26 cellular contexts compared by ENCODE assay signal in genomic region chr13:113895436-113895835, GRCh38.
"Had no signal": no experiment of that assay in that cellular context is flagged by ENCODE, and none has a peak within 500 bp of the region (broad histone marks: within the 10 kb centered on the region; RNA-seq: fewer than 3 reads in every experiment).

No MANE protein-coding gene starts in this region.

- H3K9me3 ChIP-seq: gastroesophageal sphincter, mucosa of descending colon, sigmoid colon had no signal

- FAIRE-seq: islet of Langerhans had no signal

- H3K36me3 Mint-ChIP-seq: activated naive CD4-positive, alpha-beta T cell treated with anti-CD3 and anti-CD28 coated beads, Interleukin-2, amount 10 ng/mL, durations not matched to agents 7 days and 5 days; brain; naive B cell had no signal

- H3K36me3 ChIP-seq: gastroesophageal sphincter, heart left ventricle, sigmoid colon, tibial artery had no signal

- H3K27me3 ChIP-seq: gastroesophageal sphincter, heart left ventricle, sigmoid colon, tibial artery had no signal

- H3K27ac ChIP-seq: heart left ventricle, sigmoid colon, tibial artery had no signal

- H3K27ac Mint-ChIP-seq: activated B cell treated with CpG ODN at 0.5 μM for 24 hours; activated CD4-positive, alpha-beta T cell treated with anti-CD3 and anti-CD28 coated beads for 36 hours; activated naive CD4-positive, alpha-beta T cell treated with anti-CD3 and anti-CD28 coated beads, Interleukin-2, amount 10 ng/mL, durations not matched to agents 7 days and 5 days; activated T-cell treated with anti-CD3 and anti-CD28 coated beads, Interleukin-2, amount 50 U/mL, for 72 hours; brain; memory B cell; naive B cell; T-helper 17 cell had no signal

- DNase-seq: activated B cell treated with CpG ODN at 0.5 μM for 24 hours; activated CD4-positive, alpha-beta T cell treated with anti-CD3 and anti-CD28 coated beads for 36 hours; activated CD4-positive, alpha-beta T cell treated with anti-CD3 and anti-CD28 coated beads, Interleukin-2, amount 50 U/mL, for 4 hours; activated effector memory CD4-positive, alpha-beta T cell treated with anti-CD3 and anti-CD28 coated beads, Interleukin-2, amount 50 U/mL, for 16 hours; activated naive CD4-positive, alpha-beta T cell treated with anti-CD3 and anti-CD28 coated beads, Interleukin-2, amount 10 ng/mL, durations not matched to agents 7 days and 5 days; activated T-cell treated with anti-CD3 and anti-CD28 coated beads, Interleukin-2, amount 50 U/mL, for 72 hours; caudate nucleus; dermis blood vessel endothelial cell; effector CD8-positive, alpha-beta T cell; heart left ventricle; left cardiac atrium; mucosa of descending colon; naive B cell; nucleus accumbens; retina; sigmoid colon; stimulated activated CD4-positive, alpha-beta T cell treated with anti-CD3 and anti-CD28 coated beads, Interleukin-4, amount 100 ng/mL, for 24 hours; stimulated activated naive CD8-positive, alpha-beta T cell treated with anti-CD3 and anti-CD28 coated beads, Interleukin-15, Interleukin-2, amounts not matched to agents 100 U/mL and 50 U/mL, for 24 hours; substantia nigra; SW 1271; T-helper 17 cell; tibial artery had no signal

- H3K9me3 Mint-ChIP-seq: activated naive CD4-positive, alpha-beta T cell treated with anti-CD3 and anti-CD28 coated beads, Interleukin-2, amount 10 ng/mL, durations not matched to agents 7 days and 5 days; activated T-cell treated with anti-CD3 and anti-CD28 coated beads, Interleukin-2, amount 50 U/mL, for 72 hours; memory B cell had no signal

- H3K4me1 ChIP-seq: sigmoid colon had no signal

- H3K4me3 Mint-ChIP-seq: activated B cell treated with CpG ODN at 0.5 μM for 24 hours; activated CD4-positive, alpha-beta T cell treated with anti-CD3 and anti-CD28 coated beads for 36 hours; activated naive CD4-positive, alpha-beta T cell treated with anti-CD3 and anti-CD28 coated beads, Interleukin-2, amount 10 ng/mL, durations not matched to agents 7 days and 5 days; activated T-cell treated with anti-CD3 and anti-CD28 coated beads, Interleukin-2, amount 50 U/mL, for 72 hours; brain; memory B cell; naive B cell; T-helper 17 cell had no signal

- H3K4me3 ChIP-seq: gastroesophageal sphincter, heart left ventricle, mucosa of descending colon, sigmoid colon, tibial artery had no signal

- ATAC-seq: activated CD4-positive, alpha-beta T cell treated with anti-CD3 and anti-CD28 coated beads for 36 hours; activated T-cell treated with anti-CD3 and anti-CD28 coated beads, Interleukin-2, amount 50 U/mL, for 72 hours; gastroesophageal sphincter; heart left ventricle; left cardiac atrium; mucosa of descending colon; stimulated activated naive CD8-positive, alpha-beta T cell treated with anti-CD3 and anti-CD28 coated beads, Interleukin-15, Interleukin-2, amounts not matched to agents 100 U/mL and 50 U/mL, for 24 hours; T-helper 17 cell had no signal

- H3K4me1 Mint-ChIP-seq: activated B cell treated with CpG ODN at 0.5 μM for 24 hours; activated CD4-positive, alpha-beta T cell treated with anti-CD3 and anti-CD28 coated beads for 36 hours; activated naive CD4-positive, alpha-beta T cell treated with anti-CD3 and anti-CD28 coated beads, Interleukin-2, amount 10 ng/mL, durations not matched to agents 7 days and 5 days; brain; memory B cell; naive B cell; T-helper 17 cell had no signal
